ENCODE assay signal across 18 cellular contexts in genomic region chr19:45981350-45981749, GRCh38. TPM values are rescaled to one million over a fixed set of nuclear protein-coding genes. Genes with fewer than 3 reads are reported as not detected.
"Had no signal": no experiment of that assay in that cellular context is flagged by ENCODE, and none has a peak within 500 bp of the region (broad histone marks: within the 10 kb centered on the region; RNA-seq: fewer than 3 reads in every experiment).

No MANE protein-coding gene starts in this region.

- H3K27ac Mint-ChIP-seq: activated CD4-positive, alpha-beta memory T cell treated with anti-CD3 and anti-CD28 coated beads, Interleukin-2, amount 10 ng/mL, durations not matched to agents 7 days and 5 days; activated naive CD8-positive, alpha-beta T cell treated with anti-CD3 and anti-CD28 coated beads, Interleukin-2, amount 50 U/mL, for 24 hours; effector memory CD8-positive, alpha-beta T cell; nephron progenitor cell had no signal

- ATAC-seq: activated naive CD8-positive, alpha-beta T cell treated with anti-CD3 and anti-CD28 coated beads, Interleukin-2, amount 50 U/mL, for 24 hours; effector memory CD8-positive, alpha-beta T cell; left lobe of liver; pancreas; stimulated activated naive CD8-positive, alpha-beta T cell treated with anti-CD3 and anti-CD28 coated beads, Interleukin-15, amount 100 ng/mL, for 72 hours; upper lobe of right lung had no signal

- H3K27me3 ChIP-seq: pancreas, testis, upper lobe of right lung had no signal

- H3K27ac ChIP-seq: pancreas, testis, upper lobe of right lung had no signal

- H3K9me3 Mint-ChIP-seq: nephron progenitor cell; stimulated activated naive CD8-positive, alpha-beta T cell treated with anti-CD3 and anti-CD28 coated beads, Interleukin-15, amount 100 ng/mL, for 72 hours had no signal

- H3K4me1 Mint-ChIP-seq: activated CD4-positive, alpha-beta memory T cell treated with anti-CD3 and anti-CD28 coated beads, Interleukin-2, amount 10 ng/mL, durations not matched to agents 7 days and 5 days; activated naive CD8-positive, alpha-beta T cell treated with anti-CD3 and anti-CD28 coated beads, Interleukin-2, amount 50 U/mL, for 24 hours; stimulated activated naive CD8-positive, alpha-beta T cell treated with anti-CD3 and anti-CD28 coated beads, Interleukin-15, amount 100 ng/mL, for 72 hours had no signal

- DNase-seq: activated CD4-positive, alpha-beta memory T cell treated with anti-CD3 and anti-CD28 coated beads, Interleukin-2, amount 10 ng/mL, durations not matched to agents 7 days and 5 days; activated naive CD8-positive, alpha-beta T cell treated with anti-CD3 and anti-CD28 coated beads, Interleukin-2, amount 50 U/mL, for 24 hours; activated T-cell treated with anti-CD3 and anti-CD28 coated beads, Interleukin-2, amount 50 U/mL, for 48 hours; effector memory CD8-positive, alpha-beta T cell; islet precursor cell; mesenchymal stem cell; nephron progenitor cell; pancreas; stimulated activated CD4-positive, alpha-beta T cell treated with anti-CD3 and anti-CD28 coated beads, Interleukin-15, amount 100 ng/mL, for 24 hours; stimulated activated CD4-positive, alpha-beta T cell treated with anti-CD3 and anti-CD28 coated beads, Interleukin-4, amount 100 ng/mL, for 24 hours; stimulated activated naive CD8-positive, alpha-beta T cell treated with anti-CD3 and anti-CD28 coated beads, Interleukin-15, amount 100 ng/mL, for 72 hours; testis; upper lobe of right lung had no signal

- H3K4me1 ChIP-seq: pancreas, testis, upper lobe of right lung had no signal

- H3K9me3 ChIP-seq: pancreas, testis, upper lobe of right lung had no signal

- H3K36me3 ChIP-seq: pancreas, upper lobe of right lung had no signal

- H3K4me3 ChIP-seq: pancreas, testis, upper lobe of right lung had no signal

- H3K4me3 Mint-ChIP-seq: activated CD4-positive, alpha-beta memory T cell treated with anti-CD3 and anti-CD28 coated beads, Interleukin-2, amount 10 ng/mL, durations not matched to agents 7 days and 5 days; activated naive CD8-positive, alpha-beta T cell treated with anti-CD3 and anti-CD28 coated beads, Interleukin-2, amount 50 U/mL, for 24 hours; effector memory CD8-positive, alpha-beta T cell; nephron progenitor cell; stimulated activated naive CD8-positive, alpha-beta T cell treated with anti-CD3 and anti-CD28 coated beads, Interleukin-15, amount 100 ng/mL, for 72 hours had no signal

RNA-seq across cellular contexts. Expression of gene NOVA2, which starts 7.7 kb away (rescaled TPM):
- total RNA-seq: epithelial cell of proximal tubule, fibroblast of villous mesenchyme had no signal

RNA-seq across cellular contexts. Expression of gene PGLYRP1, which starts 41.5 kb away (rescaled TPM):
- total RNA-seq: activated CD4-positive, alpha-beta memory T cell treated with anti-CD3 and anti-CD28 coated beads, Interleukin-2, amount 10 ng/mL, durations not matched to agents 7 days and 5 days; astrocyte; epithelial cell of proximal tubule; fibroblast of villous mesenchyme; renal cortical epithelial cell; testis had no signal
- polyA plus RNA-seq: pancreas had no signal

RNA-seq across cellular contexts. Expression of gene IGFL4, which starts 59.5 kb away (rescaled TPM):
- total RNA-seq: activated CD4-positive, alpha-beta memory T cell treated with anti-CD3 and anti-CD28 coated beads, Interleukin-2, amount 10 ng/mL, durations not matched to agents 7 days and 5 days; epithelial cell of proximal tubule; fibroblast of villous mesenchyme; left lobe of liver; renal cortical epithelial cell; upper lobe of right lung had no signal
